ENCODE assay signal across 14 cellular contexts in the genomic region with DNA sequence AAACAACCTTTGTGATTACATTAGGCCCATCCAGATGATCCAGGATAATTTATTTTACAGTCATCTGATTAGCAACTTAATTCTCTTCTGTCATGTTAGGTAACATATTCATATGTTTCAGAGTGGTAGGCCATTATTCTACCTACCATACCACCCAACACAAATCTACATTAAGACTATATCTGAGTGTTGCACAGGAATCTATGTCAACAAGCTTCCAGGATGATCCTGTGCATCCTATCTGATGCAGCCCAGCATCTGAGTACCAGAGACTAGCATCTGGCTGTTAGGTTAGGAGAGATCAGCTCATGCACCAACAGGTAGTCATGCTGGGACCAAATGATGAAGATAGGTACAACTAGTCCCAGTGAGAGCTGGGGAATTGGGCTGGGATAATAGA. TPM values are rescaled to one million over a fixed set of nuclear protein-coding genes. Genes with fewer than 3 reads are reported as not detected.
DNase-seq lines count a peak whose midpoint lies in the region; ATAC-seq, FAIRE-seq and TF ChIP-seq lines count a peak whose summit lies in the region.
"Had no signal": no experiment of that assay in that cellular context is flagged by ENCODE, and none has a peak within 500 bp of the region (broad histone marks: within the 10 kb centered on the region; RNA-seq: fewer than 3 reads in every experiment).

No MANE protein-coding gene starts in this region.

- peak overlapping the region in 1 of 3 experiments; percentile 53; a peak in 1 of 7 replicates for H3K27ac Mint-ChIP-seq in H9
- H3K27ac Mint-ChIP-seq in activated CD8-positive, alpha-beta T cell treated with anti-CD3 and anti-CD28 coated beads, Interleukin-2, amount 10 ng/mL, durations not matched to agents 7 days and 5 days, result peak overlapping the region; percentile 96

- H4K91ac ChIP-seq in H9 (ENCODE audit: insufficient read length, low read depth, low read length), result no peak overlapping the region

- no peak overlapping the region for H2BK20ac ChIP-seq in H9 (ENCODE audit: low read depth, low read length, poor library complexity, severe bottlenecking)

- peak overlapping the region; percentile 95 to 98 for H3K4me3 Mint-ChIP-seq in H9
- peak overlapping the region; percentile 99 for H3K4me3 Mint-ChIP-seq in activated CD8-positive, alpha-beta T cell treated with anti-CD3 and anti-CD28 coated beads, Interleukin-2, amount 10 ng/mL, durations not matched to agents 7 days and 5 days

- no peak overlapping the region for H4K5ac ChIP-seq in H9 (ENCODE audit: insufficient read length, low read depth, low read length)

- H2BK15ac ChIP-seq in H9 (ENCODE audit: low read depth, low read length), result no peak overlapping the region

- peaks cover 17 to 23% of the 10 kb centered on the region in 2 experiments for H3K4me1 Mint-ChIP-seq in H9
- peaks cover 47% of the 10 kb centered on the region for H3K4me1 Mint-ChIP-seq in activated CD8-positive, alpha-beta T cell treated with anti-CD3 and anti-CD28 coated beads, Interleukin-2, amount 10 ng/mL, durations not matched to agents 7 days and 5 days (ENCODE audit: low read depth)

- POLR2A ChIA-PET in activated CD8-positive, alpha-beta T cell treated with anti-CD3 and anti-CD28 coated beads, Interleukin-2, amount 10 ng/mL, durations not matched to agents 7 days and 5 days (lab: Charles Lee), result interaction anchor here (0.7 to 2.0 kb wide), 3 partner anchors 223 to 524 kb away, joined by 3 to 7 read pairs (median 4); no protein-coding TSS in a partner anchor

- H3K4me2 ChIP-seq in H9 (ENCODE audit: insufficient read depth, insufficient read length, low read length) (peak overlapping the region; percentile 69), keratinocyte (ENCODE audit: control insufficient read depth, extremely low read depth, insufficient read depth, low read depth, low read length) (peak overlapping the region; percentile 88)

- peaks cover 20% of the 10 kb centered on the region for H3K36me3 ChIP-seq in ACC112 (ENCODE audit: insufficient read depth, low read length)
- H3K36me3 ChIP-seq in keratinocyte (ENCODE audit: control insufficient read depth in 2 of 2, extremely low read depth in 1 of 2, insufficient read depth in 2 of 2, low read length in 2 of 2), result peaks cover 28 to 49% of the 10 kb centered on the region in 2 experiments

- no peaks in the 10 kb centered on the region for H3K9me3 Mint-ChIP-seq in H9
- no peaks in the 10 kb centered on the region for H3K9me3 Mint-ChIP-seq in activated CD8-positive, alpha-beta T cell treated with anti-CD3 and anti-CD28 coated beads, Interleukin-2, amount 10 ng/mL, durations not matched to agents 7 days and 5 days (ENCODE audit: insufficient read depth)

- H3K4me3 ChIP-seq in ACC112 (ENCODE audit: low read depth, low read length) (peak overlapping the region; percentile 95), keratinocyte (ENCODE audit: control insufficient read depth in 2 of 3, extremely low read depth in 1 of 3, insufficient read depth in 2 of 3, low read depth in 1 of 3, low read length in 3 of 3) (no peak overlapping the region)

- H3K9me3 ChIP-seq in H9 (ENCODE audit: control insufficient read depth, low read depth, low read length), result no peaks in the 10 kb centered on the region
- H3K9me3 ChIP-seq in keratinocyte (ENCODE audit: control insufficient read depth, low read depth, low read length), result no peaks in the 10 kb centered on the region
- H3K9me3 ChIP-seq: ascending aorta, thoracic aorta had no signal

- H2AK5ac ChIP-seq in H9 (ENCODE audit: insufficient read length, low read length), result no peak overlapping the region

- H4K8ac ChIP-seq in H9 (replicated peaks; ENCODE audit: insufficient read length, low read depth, low read length), result no peak overlapping the region

- dilution Hi-C loops in keratinocyte (cut with MboI; ENCODE audit: extremely low pct_ligation_motif_present, low sequenced_read_pairs), result no loop called here

- H3K18ac ChIP-seq in H9 (ENCODE audit: insufficient read length, low read depth, low read length), result no peak overlapping the region

- H3K79me2 ChIP-seq in ACC112 (ENCODE audit: control insufficient read depth, insufficient read depth, low read length, unreplicated experiment) (peaks cover 38% of the 10 kb centered on the region), H9 (ENCODE audit: insufficient read depth, low read length) (peaks cover 11% of the 10 kb centered on the region; the same call in 1 of the 2 replicates), keratinocyte (ENCODE audit: control insufficient read depth, insufficient read depth, low read length) (peaks cover 58% of the 10 kb centered on the region)

- H2BK5ac ChIP-seq in H9 (ENCODE audit: insufficient read length, low read length), result no peak overlapping the region

- H3K9ac ChIP-seq in H9 (ENCODE audit: extremely low read depth, insufficient read length, low read length) (peak overlapping the region; percentile 27), keratinocyte (ENCODE audit: control insufficient read depth, extremely low read depth, insufficient read depth, low read length) (no peak overlapping the region)

- H3K27me3 Mint-ChIP-seq in H9 (ENCODE audit: low read depth), result no peaks in the 10 kb centered on the region; the same call in 1 of the 2 replicates
- H3K27me3 Mint-ChIP-seq in activated CD8-positive, alpha-beta T cell treated with anti-CD3 and anti-CD28 coated beads, Interleukin-2, amount 10 ng/mL, durations not matched to agents 7 days and 5 days (ENCODE audit: low read depth), result no peaks in the 10 kb centered on the region

- H2AFZ ChIP-seq in ACC112 (ENCODE audit: low read length, unreplicated experiment) (no peak overlapping the region), H9 (ENCODE audit: low read length) (no peak overlapping the region), keratinocyte (ENCODE audit: control insufficient read depth, low read length) (no peak overlapping the region)

- no peak for ATAC-seq in activated CD8-positive, alpha-beta T cell treated with anti-CD3 and anti-CD28 coated beads, Interleukin-2, amount 10 ng/mL, durations not matched to agents 7 days and 5 days
- no peak for ATAC-seq in HG02852 (IDR thresholded peaks at IDR 0.05; ENCODE audit: unreplicated experiment)
- no peak for ATAC-seq in GM21717 (IDR thresholded peaks at IDR 0.05; ENCODE audit: unreplicated experiment)
- no peak for ATAC-seq in GM18909 (IDR thresholded peaks at IDR 0.05; ENCODE audit: poor library complexity, unreplicated experiment)

- no peak for FAIRE-seq in keratinocyte (lab: Jason Lieb, UNC)

- H2BK12ac ChIP-seq in H9 (ENCODE audit: insufficient read length, low read depth, low read length), result no peak overlapping the region

- no peaks in the 10 kb centered on the region for H3K79me1 ChIP-seq in H9 (ENCODE audit: insufficient read depth, low read depth, low read length, poor library complexity, severe bottlenecking)

- DNase-seq in H9 (no peak), keratinocyte (ENCODE audit: low read depth, low spot score) (no peak), NCI-H82 treated with DMSO at 0.1 percent for 48 hours (lab: John Stamatoyannopoulos, UW; ENCODE audit: unreplicated experiment) (no peak)
- DNase-seq in activated CD8-positive, alpha-beta T cell treated with anti-CD3 and anti-CD28 coated beads, Interleukin-2, amount 10 ng/mL, durations not matched to agents 7 days and 5 days, result no peak
- DNase-seq: foreskin fibroblast, midbrain, NCI-H524 treated with DMSO at 0.1 percent for 48 hours had no signal

- no peak overlapping the region for H3K14ac ChIP-seq in H9 (ENCODE audit: insufficient read depth, low read length)

- H3K4me1 ChIP-seq in ACC112 (ENCODE audit: control insufficient read depth, insufficient read depth, low read length, unreplicated experiment), result peaks cover 17% of the 10 kb centered on the region
- H3K4me1 ChIP-seq in H9 (ENCODE audit: insufficient read depth, low read length), result no peaks in the 10 kb centered on the region
- H3K4me1 ChIP-seq in keratinocyte (ENCODE audit: control insufficient read depth, extremely low read depth, insufficient read depth, low read length), result peaks cover 12% of the 10 kb centered on the region

- H3K27me3 ChIP-seq in ACC112 (ENCODE audit: insufficient read depth, low read length) (no peaks in the 10 kb centered on the region), H9 (ENCODE audit: insufficient read depth, low read length) (no peaks in the 10 kb centered on the region), keratinocyte (ENCODE audit: control insufficient read depth, extremely low read depth, insufficient read depth, low read length) (no peaks in the 10 kb centered on the region)
- H3K27me3 ChIP-seq: ascending aorta had no signal

- H2BK120ac ChIP-seq in H9 (ENCODE audit: low read depth, low read length, poor library complexity, severe bottlenecking), result no peak overlapping the region

- no peaks in the 10 kb centered on the region for H3K9me1 ChIP-seq in keratinocyte (ENCODE audit: control insufficient read depth, extremely low read depth, insufficient read depth, low read length)

- no peaks in the 10 kb centered on the region for H4K20me1 ChIP-seq in H9 (ENCODE audit: control insufficient read depth, insufficient read depth, insufficient read length)
- H4K20me1 ChIP-seq in keratinocyte (ENCODE audit: control insufficient read depth, extremely low read depth, insufficient read depth, low read length), result no peaks in the 10 kb centered on the region

- peaks cover 47 to 68% (median 66%) of the 10 kb centered on the region in 3 experiments; a peak in 6 of 7 replicates for H3K36me3 Mint-ChIP-seq in H9 (ENCODE audit: insufficient read depth in 1 of 3, low read depth in 3 of 3)
- peaks cover 72% of the 10 kb centered on the region for H3K36me3 Mint-ChIP-seq in activated CD8-positive, alpha-beta T cell treated with anti-CD3 and anti-CD28 coated beads, Interleukin-2, amount 10 ng/mL, durations not matched to agents 7 days and 5 days (ENCODE audit: low read depth)

- no peak overlapping the region for H3T11ph ChIP-seq in H9 (ENCODE audit: low read length)

- peaks cover 9% of the 10 kb centered on the region for H3K23me2 ChIP-seq in H9 (ENCODE audit: insufficient read length, low read depth, low read length, poor library complexity, severe bottlenecking)

- no peak overlapping the region for H3K56ac ChIP-seq in H9 (ENCODE audit: insufficient read length, low read depth, low read length)

- H3K23ac ChIP-seq in H9 (ENCODE audit: insufficient read length, low read depth, low read length), result no peak overlapping the region

- TF ChIP-seq CTCF in H9 (conservative IDR thresholded peaks at IDR 0.05), result no peak
- no peak for TF ChIP-seq CTCF in keratinocyte (optimal IDR thresholded peaks at IDR 0.05 in 1 of 3, IDR thresholded peaks at IDR 0.05 in 1 of 3, conservative IDR thresholded peaks at IDR 0.05 in 1 of 3; ENCODE audit: extremely low read depth in 1 of 3, insufficient read depth in 2 of 3, low read length in 3 of 3)

- no peak overlapping the region for H3K27ac ChIP-seq in ACC112 (ENCODE audit: low read depth, low read length)
- H3K27ac ChIP-seq in H9 (ENCODE audit: insufficient read length, low read depth, low read length), result no peak overlapping the region
- H3K27ac ChIP-seq in keratinocyte (ENCODE audit: control insufficient read depth, insufficient read depth, low read length), result no peak overlapping the region

- CTCF ChIA-PET in activated CD8-positive, alpha-beta T cell treated with anti-CD3 and anti-CD28 coated beads, Interleukin-2, amount 10 ng/mL, durations not matched to agents 7 days and 5 days (lab: Charles Lee), result interaction anchor here (1.6 to 5.4 kb wide), 2 partner anchors 10 to 108 kb away, joined by 4 to 50 read pairs; no protein-coding TSS in a partner anchor

- H3K4ac ChIP-seq in H9 (ENCODE audit: low read depth, low read length), result no peak overlapping the region

RNA-seq across cellular contexts. Expression of a gene that starts 1.3 kb away (rescaled TPM):
- 113 and 120 TPM in 2 replicates for total RNA-seq in H9 (2021)
- 10 to 100 TPM; 83.6 to 86.5 TPM for total RNA-seq in activated CD8-positive, alpha-beta T cell treated with anti-CD3 and anti-CD28 coated beads, Interleukin-2, amount 10 ng/mL, durations not matched to agents 7 days and 5 days
- 79.9 to 95.6 TPM (median 81.6 TPM) in 3 replicates for polyA plus RNA-seq in keratinocyte
- 35.3 TPM for polyA plus RNA-seq in keratinocyte (2011; ENCODE audit: low read depth)
- polyA plus RNA-seq in keratinocyte (2011; cell fraction: cytosol; rRNA removed), result 55.7 and 62.8 TPM in 2 replicates
- polyA plus RNA-seq in keratinocyte (2011; cell fraction: nucleus; rRNA removed), result 162 and 178 TPM in 2 replicates
- polyA plus RNA-seq in keratinocyte (2012; ENCODE audit: low replicate concordance), result 71.2 and 71.6 TPM in 2 replicates
- polyA minus RNA-seq in keratinocyte, result 71.9 to 122 TPM (median 76.6 TPM) in 3 replicates
- 36.3 TPM for polyA minus RNA-seq in keratinocyte (2011; cell fraction: cytosol; rRNA and poly(A)+ RNA removed)
- polyA minus RNA-seq in keratinocyte (2011; cell fraction: nucleus; rRNA and poly(A)+ RNA removed), result 50.8 and 65.9 TPM in 2 replicates

RNA-seq across cellular contexts. Expression of a gene that starts 7.0 kb away (rescaled TPM):
- 60.3 and 62.4 TPM in 2 replicates for total RNA-seq in H9 (2021)
- total RNA-seq in activated CD8-positive, alpha-beta T cell treated with anti-CD3 and anti-CD28 coated beads, Interleukin-2, amount 10 ng/mL, durations not matched to agents 7 days and 5 days, result 10 to 100 TPM; 63.8 to 65.9 TPM
- polyA plus RNA-seq in keratinocyte, result 45.8 to 52.0 TPM (median 47.6 TPM) in 3 replicates
- polyA plus RNA-seq in keratinocyte (2011; ENCODE audit: low read depth), result 14.9 TPM
- polyA plus RNA-seq in keratinocyte (2011; cell fraction: cytosol; rRNA removed), result 26.9 and 30.9 TPM in 2 replicates
- polyA plus RNA-seq in keratinocyte (2011; cell fraction: nucleus; rRNA removed), result 96.2 and 102 TPM in 2 replicates
- polyA plus RNA-seq in keratinocyte (2012; ENCODE audit: low replicate concordance), result 29.1 and 43.1 TPM in 2 replicates
- 41.7 to 49.6 TPM (median 43.4 TPM) in 3 replicates for polyA minus RNA-seq in keratinocyte
- 69.8 TPM for polyA minus RNA-seq in keratinocyte (2011; cell fraction: cytosol; rRNA and poly(A)+ RNA removed)
- 38.5 and 48.6 TPM in 2 replicates for polyA minus RNA-seq in keratinocyte (2011; cell fraction: nucleus; rRNA and poly(A)+ RNA removed)

RNA-seq across cellular contexts. Expression of a gene that starts 31.4 kb away (rescaled TPM):
- 75.3 and 77.3 TPM in 2 replicates for total RNA-seq in H9 (2021)
- 100 to 1,000 TPM; 113 to 114 TPM for total RNA-seq in activated CD8-positive, alpha-beta T cell treated with anti-CD3 and anti-CD28 coated beads, Interleukin-2, amount 10 ng/mL, durations not matched to agents 7 days and 5 days
- polyA plus RNA-seq in keratinocyte, result 34.4 to 79.9 TPM (median 46.4 TPM) in 3 replicates
- polyA plus RNA-seq in keratinocyte (2011; ENCODE audit: low read depth), result 37.6 TPM
- polyA plus RNA-seq in keratinocyte (2011; cell fraction: cytosol; rRNA removed), result 53.1 and 67.3 TPM in 2 replicates
- 137 and 149 TPM in 2 replicates for polyA plus RNA-seq in keratinocyte (2011; cell fraction: nucleus; rRNA removed)
- 74.3 and 78.0 TPM in 2 replicates for polyA plus RNA-seq in keratinocyte (2012; ENCODE audit: low replicate concordance)
- 119 to 232 TPM (median 133 TPM) in 3 replicates for polyA minus RNA-seq in keratinocyte
- polyA minus RNA-seq in keratinocyte (2011; cell fraction: cytosol; rRNA and poly(A)+ RNA removed), result 96.3 TPM
- 138 and 184 TPM in 2 replicates for polyA minus RNA-seq in keratinocyte (2011; cell fraction: nucleus; rRNA and poly(A)+ RNA removed)

RNA-seq across cellular contexts. Expression of a gene that starts 33.9 kb away (rescaled TPM):
- 0.07 and 0.11 TPM in 2 replicates for total RNA-seq in H9 (2021)
- total RNA-seq in activated CD8-positive, alpha-beta T cell treated with anti-CD3 and anti-CD28 coated beads, Interleukin-2, amount 10 ng/mL, durations not matched to agents 7 days and 5 days, result not detected
- 0.01 to 0.03 TPM in 2 of 3 replicates, not detected in the other for polyA plus RNA-seq in keratinocyte
- polyA plus RNA-seq in keratinocyte (2011; ENCODE audit: low read depth), result 0.16 TPM
- 0.02 TPM in 1 of 2 replicates, not detected in the other for polyA plus RNA-seq in keratinocyte (2011; cell fraction: cytosol; rRNA removed)
- polyA plus RNA-seq in keratinocyte (2011; cell fraction: nucleus; rRNA removed), result 0.03 TPM in 1 of 2 replicates, not detected in the other
- 0.02 and 0.37 TPM in 2 replicates for polyA plus RNA-seq in keratinocyte (2012; ENCODE audit: low replicate concordance)
- not detected in 3 replicates for polyA minus RNA-seq in keratinocyte
- polyA minus RNA-seq in keratinocyte (2011; cell fraction: cytosol; rRNA and poly(A)+ RNA removed), result not detected
- not detected in 2 replicates for polyA minus RNA-seq in keratinocyte (2011; cell fraction: nucleus; rRNA and poly(A)+ RNA removed)
- total RNA-seq: ascending aorta, HT1080 had no signal
